1 cellular context compared by ENCODE assay signal in genomic region chr13:93951153-93951552, GRCh38.
TF ChIP-seq lines count a peak whose summit lies in the region.

No MANE protein-coding gene starts in this region.

TF ChIP-seq in SK-N-SH, 30 proteins besides CTCF, POLR2A, EP300 and RAD21 (continued from another document):
- TF ChIP-seq, protein P1, sequence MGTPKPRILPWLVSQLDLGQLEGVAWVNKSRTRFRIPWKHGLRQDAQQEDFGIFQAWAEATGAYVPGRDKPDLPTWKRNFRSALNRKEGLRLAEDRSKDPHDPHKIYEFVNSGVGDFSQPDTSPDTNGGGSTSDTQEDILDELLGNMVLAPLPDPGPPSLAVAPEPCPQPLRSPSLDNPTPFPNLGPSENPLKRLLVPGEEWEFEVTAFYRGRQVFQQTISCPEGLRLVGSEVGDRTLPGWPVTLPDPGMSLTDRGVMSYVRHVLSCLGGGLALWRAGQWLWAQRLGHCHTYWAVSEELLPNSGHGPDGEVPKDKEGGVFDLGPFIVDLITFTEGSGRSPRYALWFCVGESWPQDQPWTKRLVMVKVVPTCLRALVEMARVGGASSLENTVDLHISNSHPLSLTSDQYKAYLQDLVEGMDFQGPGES (IDR thresholded peaks at IDR 0.05; ENCODE audit: low read depth, low read length): no peak
